ENCODE assay signal across 8 cellular contexts in the genomic region with DNA sequence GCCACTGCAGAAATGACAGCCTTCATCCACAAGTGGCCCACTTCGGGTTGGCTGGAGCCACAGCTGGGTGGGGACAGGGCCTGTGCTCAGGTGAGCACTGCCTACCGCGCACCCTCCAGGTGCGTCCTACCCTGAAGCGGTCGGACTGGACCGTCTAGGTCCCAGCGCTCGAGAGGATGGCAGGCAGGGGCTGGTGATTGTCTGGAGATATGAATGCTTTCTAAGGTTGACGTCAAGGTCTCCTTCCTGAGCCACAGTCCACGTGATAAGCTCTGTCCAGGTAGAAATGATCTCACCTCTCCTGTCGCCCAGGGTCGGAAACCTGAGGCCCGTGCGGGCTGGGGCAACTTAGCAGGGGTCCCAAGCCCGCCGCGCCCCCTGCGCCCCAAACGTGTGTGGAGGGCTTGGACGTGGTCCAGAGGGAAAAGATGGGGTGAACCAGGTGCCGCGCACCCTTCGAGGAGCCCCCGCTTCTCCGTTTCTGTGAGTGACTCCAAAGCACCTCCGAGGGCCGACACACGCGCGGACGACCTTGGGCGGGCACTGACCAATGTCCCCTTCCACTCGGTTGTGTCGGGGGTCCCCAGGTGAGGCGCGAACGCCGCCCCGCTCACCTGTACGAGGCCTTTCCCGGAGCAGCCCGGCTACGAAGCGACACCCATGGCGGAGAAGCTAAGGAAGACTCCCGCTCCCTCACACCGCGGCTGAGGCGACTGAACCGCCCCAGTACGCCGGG. TPM values are rescaled to one million over a fixed set of nuclear protein-coding genes. Genes with fewer than 3 reads are reported as not detected.
DNase-seq lines count a peak whose midpoint lies in the region; ATAC-seq, FAIRE-seq and TF ChIP-seq lines count a peak whose summit lies in the region.

No MANE protein-coding gene starts in this region.

- H3K27ac ChIP-seq in K562 (ENCODE audit: extremely low read depth, low read depth, low read length) (no peak overlapping the region), liver (ENCODE audit: low read depth in 1 of 2, low read length in 2 of 2) (peak overlapping the region in 1 of 2 donors; percentile 41)

- intact Hi-C loops in K562 (cut with micrococcal nuclease): loop anchor here (1.0 kb wide), 1 partner anchor 166 kb away; no protein-coding TSS in a partner anchor

- H4K20me1 ChIP-seq in Loucy (ENCODE audit: insufficient read depth, low read length, poor library complexity, severe bottlenecking) (no peaks in the 10 kb centered on the region), K562 (replicated peaks; ENCODE audit: control insufficient read depth, insufficient read depth, low read length) (no peaks in the 10 kb centered on the region)

- H3K9ac ChIP-seq in Loucy (ENCODE audit: low read depth, low read length, poor library complexity, severe bottlenecking): no peak overlapping the region
- H3K9ac ChIP-seq in K562 (ENCODE audit: insufficient read depth in 1 of 2, low read depth in 2 of 2, low read length in 2 of 2): peak overlapping the region; percentile 48 to 95; a peak in 3 of 4 replicates
- peak overlapping the region in 1 of 2 donors; percentile 74 for H3K9ac ChIP-seq in liver (ENCODE audit: low read depth in 1 of 2, low read length in 2 of 2)

- TF ChIP-seq EP300 in K562 (IDR thresholded peaks at IDR 0.05; ENCODE audit: low read length): no peak

- H3K27me3 ChIP-seq in Loucy (ENCODE audit: insufficient read depth, low read length, poor library complexity, severe bottlenecking) (no peaks in the 10 kb centered on the region), K562 (ENCODE audit: control insufficient read depth in 2 of 2, insufficient read depth in 2 of 2, low read length in 2 of 2) (peaks cover 6 to 26% of the 10 kb centered on the region in 2 experiments; a peak in 4 of 5 replicates), liver (ENCODE audit: control insufficient read depth in 4 of 4, insufficient read depth in 4 of 4, low read length in 3 of 4) (no peaks in the 10 kb centered on the region)

- no peaks in the 10 kb centered on the region for H3F3A ChIP-seq in Loucy (ENCODE audit: low read depth)

- H2AFZ ChIP-seq in Loucy (ENCODE audit: low read length) (0 out of 2 replicates have a peak overlapping the region, but pooled peaks have one; percentile 28), K562 (ENCODE audit: low read depth, low read length) (peak overlapping the region; percentile 95)

- TF ChIP-seq POLR2A in GM10847 (IDR thresholded peaks at IDR 0.05; ENCODE audit: extremely low read depth, insufficient read length) (peak; percentile 16), K562 (conservative IDR thresholded peaks at IDR 0.05) (no peak; the same call in 1 of the 2 replicates)

- H3K27me3 Mint-ChIP-seq in type B pancreatic cell: peaks cover 14% of the 10 kb centered on the region

- CTCF ChIA-PET in K562 (lab: Yijun Ruan, JAX; ENCODE audit: low intra/inter-chr PET ratio): no interaction called here

- no peaks in the 10 kb centered on the region for H3K9me3 Mint-ChIP-seq in type B pancreatic cell

- no peak for FAIRE-seq in K562 (lab: Jason Lieb, UNC)

- peaks cover 12% of the 10 kb centered on the region; the same call in 1 of the 2 replicates for H3K79me2 ChIP-seq in Loucy (ENCODE audit: insufficient read depth, low read length)
- no peaks in the 10 kb centered on the region for H3K79me2 ChIP-seq in K562 (ENCODE audit: control insufficient read depth, insufficient read depth, low read length)

- no peak for DNase-seq in K562 (ENCODE audit: extremely low read depth in 1 of 4, low spot score in 3 of 4)
- DNase-seq in type B pancreatic cell (ENCODE audit: extremely low spot score, unreplicated experiment): no peak
- no peak for DNase-seq in cerebellum (ENCODE audit: low spot score)
- DNase-seq in EL: no peak
- DNase-seq in amygdala (lab: John Stamatoyannopoulos, UW): no peak

- peak overlapping the region; percentile 87 for H3K27ac Mint-ChIP-seq in type B pancreatic cell

- TF ChIP-seq RAD21 in K562 (CRISPR knock-in tag; conservative IDR thresholded peaks at IDR 0.05 in 1 of 2, IDR thresholded peaks at IDR 0.05 in 1 of 2) (no peak), liver (IDR thresholded peaks at IDR 0.05) (no peak)

- no peak; the same call in 2 of the 3 replicates for ATAC-seq in K562

- H3K9me3 ChIP-seq in Loucy (ENCODE audit: insufficient read depth, low read depth, low read length) (no peaks in the 10 kb centered on the region), K562 (replicated peaks; ENCODE audit: control insufficient read depth, insufficient read depth, low read depth, low read length) (no peaks in the 10 kb centered on the region), liver (ENCODE audit: control insufficient read depth in 4 of 4, low read length in 3 of 4) (no peaks in the 10 kb centered on the region)

- H3K36me3 ChIP-seq in Loucy (ENCODE audit: insufficient read depth, low read length): no peaks in the 10 kb centered on the region
- no peaks in the 10 kb centered on the region for H3K36me3 ChIP-seq in K562 (ENCODE audit: control insufficient read depth, insufficient read depth, low read length)
- H3K36me3 ChIP-seq in liver (ENCODE audit: control insufficient read depth in 4 of 4, insufficient read depth in 3 of 4, low read depth in 1 of 4, low read length in 3 of 4): no peaks in the 10 kb centered on the region

- H3K9me2 ChIP-seq in Loucy (replicated peaks; ENCODE audit: low read depth, low read length): no peaks in the 10 kb centered on the region

- POLR2A ChIA-PET in K562 (lab: Yijun Ruan, JAX): interaction anchor here (0.7 to 1.1 kb wide), 3 partner anchors 95 to 1174 kb away, joined by 3 to 5 read pairs (median 3); a partner anchor contains a TSS

- H3K4me2 ChIP-seq in Loucy (ENCODE audit: low read depth, low read length, poor library complexity, severe bottlenecking) (peak overlapping the region; percentile 72), K562 (ENCODE audit: insufficient read depth, low read length) (peak overlapping the region; percentile 82)

- peak overlapping the region; percentile 86 for H3K4me3 Mint-ChIP-seq in type B pancreatic cell

- H3K4me3 ChIP-seq in Loucy (ENCODE audit: low read length, poor library complexity, severe bottlenecking) (peak overlapping the region; percentile 65), K562 (peak overlapping the region; percentile 44), liver (ENCODE audit: low read depth in 1 of 3, low read length in 3 of 3) (peak overlapping the region; percentile 28 to 69 (median 62))

- 14% methylated on average over 45 of the region's 53 CpGs for WGBS in K562 (ENCODE audit: insufficient coverage, low coverage, missing lambda C conversion rate)
- 13% methylated on average over 53 of the region's 53 CpGs for WGBS in liver

- H3K4me1 ChIP-seq in Loucy (ENCODE audit: insufficient read depth, low read length, poor library complexity, severe bottlenecking) (peaks cover 11% of the 10 kb centered on the region), K562 (replicated peaks in 1 of 2; ENCODE audit: control insufficient read depth in 2 of 2, insufficient read depth in 2 of 2, low read length in 2 of 2) (peaks cover 12 to 19% of the 10 kb centered on the region in 2 experiments; a peak in 4 of 5 replicates), liver (ENCODE audit: control insufficient read depth in 4 of 4, insufficient read depth in 4 of 4, low read length in 3 of 4) (peaks cover 0 to 19% (median 8%) of the 10 kb centered on the region in 4 donors)

- TSS peak; percentile 86 for BruUV-seq in K562 (replicated peaks; lab: Mats Ljungman, UMichigan)

- in situ Hi-C loops in K562 (cut with MboI): no loop called here

- no peaks in the 10 kb centered on the region for H3K36me3 Mint-ChIP-seq in type B pancreatic cell

- no peaks in the 10 kb centered on the region for H3K9me1 ChIP-seq in K562 (ENCODE audit: control insufficient read depth, insufficient read depth, low read length)

- TF ChIP-seq CTCF in Loucy (conservative IDR thresholded peaks at IDR 0.05; ENCODE audit: low read length): no peak
- TF ChIP-seq CTCF in K562 (IDR thresholded peaks at IDR 0.05 in 2 of 3, conservative IDR thresholded peaks at IDR 0.05 in 1 of 3; ENCODE audit: insufficient read depth in 2 of 3, low read depth in 1 of 3, low read length in 3 of 3): no peak
- TF ChIP-seq CTCF in liver (IDR thresholded peaks at IDR 0.05; ENCODE audit: low read depth, low read length, missing input control): no peak
- no peak for TF ChIP-seq CTCF in type B pancreatic cell (conservative IDR thresholded peaks at IDR 0.05)

- peaks cover 14% of the 10 kb centered on the region for H3K4me1 Mint-ChIP-seq in type B pancreatic cell (ENCODE audit: unreplicated experiment)

RNA-seq across cellular contexts. Expression of a gene that starts 0.9 kb away (rescaled TPM):
- total RNA-seq in K562 (2011; cell fraction: chromatin; rRNA removed; ENCODE audit: low replicate concordance): 1.3 and 1.7 TPM in 2 replicates
- 1.2 and 1.8 TPM in 2 replicates for total RNA-seq in K562 (2011; cell fraction: nucleolus; rRNA removed)
- 1.2 and 2.0 TPM in 2 replicates for total RNA-seq in K562 (2011; cell fraction: nucleoplasm; rRNA removed)
- total RNA-seq in K562 (2014; rRNA removed) (0.32 and 0.41 TPM in 2 replicates), K562 (2014; rRNA removed; fragmentation: Illumina TruSeq; extraction: Trizol) (1.2 and 1.4 TPM in 2 replicates), K562 (2015; rRNA removed; fragmentation: Illumina TruSeq; extraction: Trizol) (0.58 and 0.79 TPM in 2 replicates), K562 (2021) (1.8 and 2.2 TPM in 2 replicates), liver (1 to 10 TPM; 6.7 to 7.1 TPM), type B pancreatic cell (ENCODE audit: low replicate concordance) (26.5 and 29.9 TPM in 2 replicates), cerebellum (23.8 TPM)
- polyA plus RNA-seq in K562 (2011; rRNA removed) (0.75 and 1.1 TPM in 2 replicates), K562 (2014; fragmentation: Illumina TruSeq; extraction: Trizol) (0.64 and 0.68 TPM in 2 replicates), K562 (2014; fragmentation: Nextera tagmentation; extraction: Ambion mirVana) (under 1 TPM; 0.04 to 0.06 TPM), K562 (2014; rRNA removed) (0.45 and 0.76 TPM in 2 replicates), liver (1 to 10 TPM; 5.8 to 5.9 TPM)
- polyA plus RNA-seq in K562 (2011; cell fraction: cytosol; rRNA removed): 0.58 and 1.6 TPM in 2 replicates
- polyA plus RNA-seq in K562 (2011; cell fraction: nucleus; rRNA removed): 0.65 and 2.5 TPM in 2 replicates
- polyA plus RNA-seq in K562 (2012): 1.0 and 2.3 TPM in 2 replicates
- 0.28 and 2.0 TPM in 2 replicates for polyA minus RNA-seq in K562 (2011; rRNA and poly(A)+ RNA removed)
- 0.67 and 2.3 TPM in 2 replicates for polyA minus RNA-seq in K562 (2011; cell fraction: cytosol; rRNA and poly(A)+ RNA removed)
- polyA minus RNA-seq in K562 (2011; cell fraction: nucleus; rRNA and poly(A)+ RNA removed): 0.94 and 3.0 TPM in 2 replicates

RNA-seq across cellular contexts. Expression of a gene that starts 20.9 kb away (rescaled TPM):
- not detected in 2 replicates for total RNA-seq in K562 (2011; cell fraction: chromatin; rRNA removed; ENCODE audit: low replicate concordance)
- not detected in 2 replicates for total RNA-seq in K562 (2011; cell fraction: nucleolus; rRNA removed)
- not detected in 2 replicates for total RNA-seq in K562 (2011; cell fraction: nucleoplasm; rRNA removed)
- total RNA-seq in K562 (2014; rRNA removed) (not detected in 2 replicates), K562 (2014; rRNA removed; fragmentation: Illumina TruSeq; extraction: Trizol) (not detected in 2 replicates), K562 (2015; rRNA removed; fragmentation: Illumina TruSeq; extraction: Trizol) (not detected in 2 replicates), K562 (2021) (0.16 TPM in 1 of 2 replicates, not detected in the other), liver (under 1 TPM; 0.33 to 0.61 TPM), type B pancreatic cell (ENCODE audit: low replicate concordance) (1.0 and 1.6 TPM in 2 replicates), cerebellum (1.9 TPM)
- polyA plus RNA-seq in K562 (2011; rRNA removed) (not detected in 2 replicates), K562 (2014; fragmentation: Illumina TruSeq; extraction: Trizol) (not detected in 2 replicates), K562 (2014; fragmentation: Nextera tagmentation; extraction: Ambion mirVana) (not detected), K562 (2014; rRNA removed) (not detected in 2 replicates), liver (under 1 TPM; 0.31 to 0.70 TPM)
- not detected in 2 replicates for polyA plus RNA-seq in K562 (2011; cell fraction: cytosol; rRNA removed)
- not detected in 2 replicates for polyA plus RNA-seq in K562 (2011; cell fraction: nucleus; rRNA removed)
- not detected in 2 replicates for polyA plus RNA-seq in K562 (2012)
- polyA minus RNA-seq in K562 (2011; rRNA and poly(A)+ RNA removed): not detected in 2 replicates
- not detected in 2 replicates for polyA minus RNA-seq in K562 (2011; cell fraction: cytosol; rRNA and poly(A)+ RNA removed)
- polyA minus RNA-seq in K562 (2011; cell fraction: nucleus; rRNA and poly(A)+ RNA removed): not detected in 2 replicates
